2 cellular contexts compared by ENCODE assay signal in the genomic region with DNA sequence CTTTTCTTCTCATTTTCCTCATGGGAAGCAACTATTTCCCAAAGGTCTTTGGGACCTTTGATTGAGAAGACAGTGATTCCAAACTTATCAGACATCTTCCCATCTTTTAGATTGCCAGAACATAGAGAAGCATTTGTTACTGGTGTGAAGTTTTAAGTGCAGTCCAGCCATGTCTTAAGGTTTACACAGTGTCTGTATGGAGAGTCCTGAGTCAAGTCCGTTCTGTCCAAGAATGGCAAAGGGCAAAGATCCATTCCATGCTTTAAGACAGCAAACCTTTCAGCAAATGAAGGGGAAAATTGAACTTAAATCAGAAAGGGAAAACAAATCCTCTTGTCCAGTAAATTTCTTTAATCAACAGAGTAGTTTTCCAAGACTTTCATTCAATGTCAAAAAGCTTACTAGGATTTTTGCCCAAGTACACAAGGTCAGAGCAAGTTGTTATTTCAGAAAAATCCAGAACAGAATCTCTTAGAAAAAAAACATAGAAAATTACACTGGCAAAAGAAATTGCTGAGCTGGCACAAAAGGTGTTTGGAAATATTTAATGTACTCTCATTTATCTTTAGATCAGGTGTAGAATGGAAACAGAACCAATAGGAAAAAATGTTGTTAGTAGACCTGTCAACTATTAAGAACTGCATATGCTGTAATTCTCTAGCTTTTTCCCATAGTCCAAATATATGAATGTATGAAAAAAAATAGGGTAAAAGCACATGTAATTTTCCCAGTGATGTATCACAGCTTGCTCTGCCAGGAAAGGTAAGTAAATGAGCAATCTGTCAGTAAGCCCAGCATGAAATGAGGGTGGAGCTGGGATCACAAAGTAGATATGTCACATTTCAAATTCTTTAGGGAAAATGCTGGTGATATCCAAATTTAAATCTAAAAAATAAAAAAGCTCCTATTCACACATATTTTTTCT.
TF ChIP-seq lines count a peak whose summit lies in the region.

No MANE protein-coding gene starts in this region.

TF ChIP-seq in HepG2, 621 proteins besides CTCF, POLR2A, EP300 and RAD21 (continued from another document):
- TF ChIP-seq, protein P1, sequence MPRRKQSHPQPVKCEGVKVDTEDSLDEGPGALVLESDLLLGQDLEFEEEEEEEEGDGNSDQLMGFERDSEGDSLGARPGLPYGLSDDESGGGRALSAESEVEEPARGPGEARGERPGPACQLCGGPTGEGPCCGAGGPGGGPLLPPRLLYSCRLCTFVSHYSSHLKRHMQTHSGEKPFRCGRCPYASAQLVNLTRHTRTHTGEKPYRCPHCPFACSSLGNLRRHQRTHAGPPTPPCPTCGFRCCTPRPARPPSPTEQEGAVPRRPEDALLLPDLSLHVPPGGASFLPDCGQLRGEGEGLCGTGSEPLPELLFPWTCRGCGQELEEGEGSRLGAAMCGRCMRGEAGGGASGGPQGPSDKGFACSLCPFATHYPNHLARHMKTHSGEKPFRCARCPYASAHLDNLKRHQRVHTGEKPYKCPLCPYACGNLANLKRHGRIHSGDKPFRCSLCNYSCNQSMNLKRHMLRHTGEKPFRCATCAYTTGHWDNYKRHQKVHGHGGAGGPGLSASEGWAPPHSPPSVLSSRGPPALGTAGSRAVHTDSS (CRISPR knock-in tag; conservative IDR thresholded peaks at IDR 0.05), result no peak
TF ChIP-seq in HepG2: peak in this region for 2.

TF ChIP-seq in neural cell, 6 proteins besides CTCF, POLR2A, EP300 and RAD21 (continued from another document):
- TF ChIP-seq, protein P2, sequence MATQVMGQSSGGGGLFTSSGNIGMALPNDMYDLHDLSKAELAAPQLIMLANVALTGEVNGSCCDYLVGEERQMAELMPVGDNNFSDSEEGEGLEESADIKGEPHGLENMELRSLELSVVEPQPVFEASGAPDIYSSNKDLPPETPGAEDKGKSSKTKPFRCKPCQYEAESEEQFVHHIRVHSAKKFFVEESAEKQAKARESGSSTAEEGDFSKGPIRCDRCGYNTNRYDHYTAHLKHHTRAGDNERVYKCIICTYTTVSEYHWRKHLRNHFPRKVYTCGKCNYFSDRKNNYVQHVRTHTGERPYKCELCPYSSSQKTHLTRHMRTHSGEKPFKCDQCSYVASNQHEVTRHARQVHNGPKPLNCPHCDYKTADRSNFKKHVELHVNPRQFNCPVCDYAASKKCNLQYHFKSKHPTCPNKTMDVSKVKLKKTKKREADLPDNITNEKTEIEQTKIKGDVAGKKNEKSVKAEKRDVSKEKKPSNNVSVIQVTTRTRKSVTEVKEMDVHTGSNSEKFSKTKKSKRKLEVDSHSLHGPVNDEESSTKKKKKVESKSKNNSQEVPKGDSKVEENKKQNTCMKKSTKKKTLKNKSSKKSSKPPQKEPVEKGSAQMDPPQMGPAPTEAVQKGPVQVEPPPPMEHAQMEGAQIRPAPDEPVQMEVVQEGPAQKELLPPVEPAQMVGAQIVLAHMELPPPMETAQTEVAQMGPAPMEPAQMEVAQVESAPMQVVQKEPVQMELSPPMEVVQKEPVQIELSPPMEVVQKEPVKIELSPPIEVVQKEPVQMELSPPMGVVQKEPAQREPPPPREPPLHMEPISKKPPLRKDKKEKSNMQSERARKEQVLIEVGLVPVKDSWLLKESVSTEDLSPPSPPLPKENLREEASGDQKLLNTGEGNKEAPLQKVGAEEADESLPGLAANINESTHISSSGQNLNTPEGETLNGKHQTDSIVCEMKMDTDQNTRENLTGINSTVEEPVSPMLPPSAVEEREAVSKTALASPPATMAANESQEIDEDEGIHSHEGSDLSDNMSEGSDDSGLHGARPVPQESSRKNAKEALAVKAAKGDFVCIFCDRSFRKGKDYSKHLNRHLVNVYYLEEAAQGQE (IDR thresholded peaks at IDR 0.05; ENCODE audit: borderline replicate concordance), result peak; percentile 97
- TF ChIP-seq TAF1 (IDR thresholded peaks at IDR 0.05; ENCODE audit: low read depth), result no peak
